In genomic region chr20:10558635-10559187, GRCh38 we compare ENCODE assay signal across 8 cellular contexts.
DNase-seq lines count a peak whose midpoint lies in the region; ATAC-seq and TF ChIP-seq lines count a peak whose summit lies in the region.

No MANE protein-coding gene starts in this region.

- no peaks in the 10 kb centered on the region for H3K27me3 ChIP-seq in AG04450 (ENCODE audit: control insufficient read depth, insufficient read depth, low read length)

- H3K27ac ChIP-seq in AG04450 (ENCODE audit: low read depth, low read length), result peak overlapping the region; percentile 84

- intact Hi-C loops in sciatic nerve (cut with DNase I), result no loop called here

- ATAC-seq in GM19351 (IDR thresholded peaks at IDR 0.05; ENCODE audit: unreplicated experiment), result peak; percentile 98
- peak; percentile 96 for ATAC-seq in HG03520 (IDR thresholded peaks at IDR 0.05; ENCODE audit: unreplicated experiment)
- ATAC-seq in sciatic nerve, result peak; percentile 30

- peaks cover 7% of the 10 kb centered on the region for H3K9me3 ChIP-seq in AG04450 (ENCODE audit: control insufficient read depth, insufficient read depth, low read length)

- peak; percentile 45 for TF ChIP-seq CTCF in AG04450 (IDR thresholded peaks at IDR 0.05; ENCODE audit: low read depth, low read length)
- peak; percentile 25 for TF ChIP-seq CTCF in astrocyte of the spinal cord (IDR thresholded peaks at IDR 0.05; ENCODE audit: low read depth, low read length)

- CTCF ChIA-PET in AG04450 (lab: Charles Lee), result interaction anchor here (0.6 to 1.8 kb wide), 5 partner anchors 22 to 985 kb away, joined by 3 to 8 read pairs (median 3); no protein-coding TSS in a partner anchor

- in situ Hi-C loops in astrocyte of the spinal cord (cut with HindIII; ENCODE audit: low sequenced_read_pairs), result no loop called here

- H3K4me3 ChIP-seq in AG04450 (ENCODE audit: low read depth, low read length), result no peak overlapping the region
- H3K4me3 ChIP-seq in astrocyte of the spinal cord (ENCODE audit: low read depth, low read length), result no peak overlapping the region

- DNase-seq in AG04450 (ENCODE audit: low read depth, low spot score), result peak; percentile 93
- peak; percentile 92 for DNase-seq in astrocyte of the spinal cord (ENCODE audit: low read depth, low spot score)
- DNase-seq in sciatic nerve (ENCODE audit: low spot score), result no peak
- DNase-seq in Kasumi-1 (lab: John Stamatoyannopoulos, UW), result no peak
- DNase-seq in NOMO-1 treated with DMSO at 0.1 percent for 48 hours (lab: John Stamatoyannopoulos, UW; ENCODE audit: unreplicated experiment), result no peak
- DNase-seq in NCI-H82 (lab: John Stamatoyannopoulos, UW), result no peak

- POLR2A ChIA-PET in AG04450 (lab: Yijun Ruan, JAX), result interaction anchor here (0.7 to 1.5 kb wide), 3 partner anchors 18 to 113 kb away, joined by 3 to 8 read pairs (median 4); no protein-coding TSS in a partner anchor

Comparison
In these comparisons a context has a peak if more than half of its experiments do, and no peak if none do; other contexts are left out.
1. DNase-seq: peak in AG04450 (single experiment) and astrocyte of the spinal cord (single experiment); none in sciatic nerve (single experiment), Kasumi-1 (0 of 2), NOMO-1 treated with DMSO at 0.1 percent for 48 hours (single experiment) and NCI-H82 (single experiment).
2. ATAC-seq: peak in every context shown above with its lines; median percentile 98 in GM19351; 96 in HG03520; 30 in sciatic nerve.